ENCODE assay signal across 12 cellular contexts in genomic region chr7:158001621-158002320, GRCh38.
DNase-seq lines count a peak whose midpoint lies in the region; ATAC-seq and TF ChIP-seq lines count a peak whose summit lies in the region.
"Had no signal": no experiment of that assay in that cellular context is flagged by ENCODE, and none has a peak within 500 bp of the region (broad histone marks: within the 10 kb centered on the region; RNA-seq: fewer than 3 reads in every experiment).

No MANE protein-coding gene starts in this region.

- H3K27me3 ChIP-seq in MG63 = no peaks in the 10 kb centered on the region
- no peaks in the 10 kb centered on the region for H3K27me3 ChIP-seq in body of pancreas

- DNase-seq in DMS 273 treated with DMSO at 0.1 percent for 48 hours (lab: John Stamatoyannopoulos, UW) = peak; percentile 8
- DNase-seq in MG63 = peak; percentile 95
- peak; percentile 90 for DNase-seq in NCI-H345 (lab: John Stamatoyannopoulos, UW)
- DNase-seq in body of pancreas = peak in 3 of 4 donors; percentile 29 to 40 (median 40)
- DNase-seq in NCI-H1930 (lab: John Stamatoyannopoulos, UW) = no peak
- DNase-seq in activated CD8-positive, alpha-beta memory T cell treated with anti-CD3 and anti-CD28 coated beads, Interleukin-2, amount 50 U/mL, for 48 hours = no peak
- no peak for DNase-seq in substantia nigra (lab: John Stamatoyannopoulos, UW)
- DNase-seq: activated CD4-positive, alpha-beta T cell treated with anti-CD3 and anti-CD28 coated beads, Interleukin-2, amount 10 ng/mL, durations not matched to agents 24 days and 14 days; HCEC 1CT; psoas muscle; stimulated activated CD4-positive, alpha-beta T cell treated with anti-CD3 and anti-CD28 coated beads, Interleukin-12 subunit alpha, Interleukin-12 subunit beta, amount 100 ng/mL, for 4 hours had no signal

- H3K4me3 ChIP-seq in MG63 = no peak overlapping the region
- H3K4me3 ChIP-seq in body of pancreas = no peak overlapping the region
- H3K4me3 ChIP-seq: psoas muscle had no signal

- H3K27ac ChIP-seq in body of pancreas = no peak overlapping the region
- H3K27ac ChIP-seq in substantia nigra (ENCODE audit: low read depth, low read length, poor library complexity, severe bottlenecking) = no peak overlapping the region
- H3K27ac ChIP-seq: psoas muscle had no signal

- TF ChIP-seq CTCF in body of pancreas (IDR thresholded peaks at IDR 0.05) = no peak

- ATAC-seq in body of pancreas (no peak), HG03520 (IDR thresholded peaks at IDR 0.05; ENCODE audit: unreplicated experiment) (no peak)
- ATAC-seq: psoas muscle had no signal

- H3K9me3 ChIP-seq in MG63 (no peaks in the 10 kb centered on the region), body of pancreas (no peaks in the 10 kb centered on the region)
- H3K9me3 ChIP-seq: psoas muscle had no signal

- WGBS in body of pancreas, 2 donors = 89 to 90% methylated on average over 19 to 28 of the region's 28 CpGs

- H3K36me3 ChIP-seq in MG63 (no peaks in the 10 kb centered on the region), body of pancreas (replicated peaks in 1 of 2; ENCODE audit: insufficient read depth in 1 of 2, low read depth in 2 of 2) (no peaks in the 10 kb centered on the region)

- TF ChIP-seq POLR2A in body of pancreas (IDR thresholded peaks at IDR 0.05) = no peak

- intact Hi-C loops in body of pancreas (cut with DNase I) = no loop called here

- H3K4me1 ChIP-seq in body of pancreas = no peaks in the 10 kb centered on the region
- H3K4me1 ChIP-seq: psoas muscle had no signal

Comparison
In these comparisons a context has a peak if more than half of its experiments do, and no peak if none do; other contexts are left out.
1. DNase-seq: peak in DMS 273 treated with DMSO at 0.1 percent for 48 hours (single experiment), MG63 (single experiment), NCI-H345 (single experiment) and body of pancreas (3 of 4); none in NCI-H1930 (0 of 2), activated CD8-positive, alpha-beta memory T cell treated with anti-CD3 and anti-CD28 coated beads, Interleukin-2, amount 50 U/mL, for 48 hours (single experiment) and substantia nigra (0 of 49).